17 cellular contexts compared by ENCODE assay signal in genomic region chr2:134590679-134591078, GRCh38.
"Had no signal": no experiment of that assay in that cellular context is flagged by ENCODE, and none has a peak within 500 bp of the region (broad histone marks: within the 10 kb centered on the region; RNA-seq: fewer than 3 reads in every experiment).

No MANE protein-coding gene starts in this region.

- ATAC-seq: heart left ventricle; left lobe of liver; mucosa of descending colon; naive thymus-derived CD8-positive, alpha-beta T cell had no signal

- H3K4me1 Mint-ChIP-seq: endodermal cell had no signal

- H3K27ac Mint-ChIP-seq: endodermal cell; naive thymus-derived CD8-positive, alpha-beta T cell had no signal

- H3K27ac ChIP-seq: coronary artery, heart left ventricle, sigmoid colon, skin epidermis, stomach, thoracic aorta had no signal

- H3K27me3 ChIP-seq: heart left ventricle, sigmoid colon, stomach had no signal

- H3K4me3 ChIP-seq: coronary artery, heart left ventricle, mucosa of descending colon, sigmoid colon, skin epidermis, stomach, thoracic aorta had no signal

- H3K4me3 Mint-ChIP-seq: endodermal cell; naive thymus-derived CD8-positive, alpha-beta T cell; neural crest cell had no signal

- H3K4me1 ChIP-seq: heart left ventricle, sigmoid colon, stomach had no signal

- H3K36me3 ChIP-seq: heart left ventricle, sigmoid colon, stomach, thoracic aorta had no signal

- DNase-seq: effector CD4-positive, alpha-beta T cell; endodermal cell; heart left ventricle; hippocampal formation; mucosa of descending colon; naive thymus-derived CD8-positive, alpha-beta T cell; posterior cingulate gyrus; sigmoid colon; stimulated activated CD4-positive, alpha-beta T cell treated with anti-CD3 and anti-CD28 coated beads, Interleukin-12 subunit alpha, Interleukin-12 subunit beta, amount 100 ng/mL, for 4 hours; stimulated activated naive CD4-positive, alpha-beta T cell; stomach; substantia nigra had no signal
